8 cellular contexts compared by ENCODE assay signal in genomic region chr4:80365928-80366327, GRCh38. TPM values are rescaled to one million over a fixed set of nuclear protein-coding genes. Genes with fewer than 3 reads are reported as not detected.
DNase-seq lines count a peak whose midpoint lies in the region; ATAC-seq and TF ChIP-seq lines count a peak whose summit lies in the region.

No MANE protein-coding gene starts in this region.

- ATAC-seq in GM21515 (IDR thresholded peaks at IDR 0.05; ENCODE audit: unreplicated experiment) (peak; percentile 80), RWPE2 (ENCODE audit: low read depth) (peak; percentile 77), HG03571 (IDR thresholded peaks at IDR 0.05; ENCODE audit: unreplicated experiment) (no peak)

- H3K27ac ChIP-seq in RWPE2 (ENCODE audit: poor library complexity, severe bottlenecking) (no peak overlapping the region), left ventricle myocardium inferior (replicated peaks) (no peak overlapping the region), smooth muscle cell (ENCODE audit: low read depth) (no peak overlapping the region)

- TF ChIP-seq CTCF in RWPE2 (IDR thresholded peaks at IDR 0.05; ENCODE audit: poor library complexity, severe bottlenecking) (peak; percentile 81), left ventricle myocardium inferior (IDR thresholded peaks at IDR 0.05; ENCODE audit: borderline replicate concordance) (peak; percentile 57), smooth muscle cell (IDR thresholded peaks at IDR 0.05; ENCODE audit: borderline replicate concordance, insufficient read depth, poor library complexity, severe bottlenecking) (peak; percentile 58)

- intact Hi-C loops in left ventricle myocardium inferior (cut with micrococcal nuclease) = loop anchor here (5.0 to 10.0 kb wide), 2 partner anchors 621 to 689 kb away; no protein-coding TSS in a partner anchor

- no peaks in the 10 kb centered on the region for H3F3A ChIP-seq in smooth muscle cell (ENCODE audit: low read depth)

- DNase-seq in DMS79 treated with DMSO at 0.1 percent for 48 hours (lab: John Stamatoyannopoulos, UW) (peak; percentile 90), LHCN-M2 (ENCODE audit: low read depth) (peak; percentile 73), RWPE2 (ENCODE audit: low spot score) (no peak), left ventricle myocardium inferior (no peak), smooth muscle cell (lab: John Stamatoyannopoulos, UW; ENCODE audit: unreplicated experiment) (no peak)
- DNase-seq in activated naive CD4-positive, alpha-beta T cell treated with anti-CD3 and anti-CD28 coated beads, Interleukin-2, amount 50 U/mL, for 16 hours = peak; percentile 61

- H3K36me3 ChIP-seq in RWPE2 (ENCODE audit: low read depth) = no peaks in the 10 kb centered on the region
- H3K36me3 ChIP-seq in left ventricle myocardium inferior = no peaks in the 10 kb centered on the region
- H3K36me3 ChIP-seq in smooth muscle cell (ENCODE audit: low read depth) = no peaks in the 10 kb centered on the region

- no peak overlapping the region for H2AFZ ChIP-seq in smooth muscle cell (ENCODE audit: low read depth)

- H3K27me3 ChIP-seq in RWPE2 (ENCODE audit: insufficient read depth, poor library complexity, severe bottlenecking) = no peaks in the 10 kb centered on the region
- H3K27me3 ChIP-seq in left ventricle myocardium inferior (ENCODE audit: low read depth) = peaks cover 16% of the 10 kb centered on the region
- no peaks in the 10 kb centered on the region for H3K27me3 ChIP-seq in smooth muscle cell (ENCODE audit: low read depth)

- 90% methylated on average over 1 of the region's 1 CpG for WGBS in smooth muscle cell (ENCODE audit: low lambda C conversion rate)

- H3K9me3 ChIP-seq in RWPE2 (ENCODE audit: severe bottlenecking) = no peaks in the 10 kb centered on the region
- H3K9me3 ChIP-seq in left ventricle myocardium inferior (replicated peaks) = peaks cover 4% of the 10 kb centered on the region
- no peaks in the 10 kb centered on the region for H3K9me3 ChIP-seq in smooth muscle cell (replicated peaks; ENCODE audit: low read depth)

- H3K4me3 ChIP-seq in RWPE2 (ENCODE audit: severe bottlenecking) (no peak overlapping the region), left ventricle myocardium inferior (no peak overlapping the region), smooth muscle cell (no peak overlapping the region)

- H3K4me2 ChIP-seq in smooth muscle cell = no peak overlapping the region

- H3K9ac ChIP-seq in smooth muscle cell (ENCODE audit: low read depth) = no peak overlapping the region

- H4K20me1 ChIP-seq in smooth muscle cell (ENCODE audit: low read depth) = no peaks in the 10 kb centered on the region

- no peaks in the 10 kb centered on the region for H3K79me2 ChIP-seq in smooth muscle cell (ENCODE audit: low read depth)

- no peaks in the 10 kb centered on the region for H3K4me1 ChIP-seq in RWPE2 (ENCODE audit: insufficient read depth, poor library complexity, severe bottlenecking)
- H3K4me1 ChIP-seq in left ventricle myocardium inferior = no peaks in the 10 kb centered on the region
- no peaks in the 10 kb centered on the region for H3K4me1 ChIP-seq in smooth muscle cell (ENCODE audit: low read depth)

RNA-seq across cellular contexts. Expression of gene CFAP299, which starts 30.4 kb away (rescaled TPM):
- 0.71 and 1.3 TPM in 2 replicates for total RNA-seq in LHCN-M2 (2014; rRNA removed)
- polyA plus RNA-seq in LHCN-M2 (2012) = 2.2 TPM
- total RNA-seq in left ventricle myocardium inferior = not detected
- total RNA-seq in smooth muscle cell = not detected in 2 replicates
- polyA plus RNA-seq in smooth muscle cell = not detected in 2 replicates

Comparison
In these comparisons a context has a peak if more than half of its experiments do, and no peak if none do; other contexts are left out.
1. DNase-seq: peak in DMS79 treated with DMSO at 0.1 percent for 48 hours (single experiment), LHCN-M2 (single experiment) and activated naive CD4-positive, alpha-beta T cell treated with anti-CD3 and anti-CD28 coated beads, Interleukin-2, amount 50 U/mL, for 16 hours (single experiment); none in RWPE2 (single experiment), left ventricle myocardium inferior (single experiment) and smooth muscle cell (single experiment).
2. Peak in every context shown above with its lines, with median percentiles within 50 percentile points of each other: CTCF ChIP-seq.